ENCODE assay signal across 18 cellular contexts in genomic region chr15:95485367-95485766, GRCh38.
DNase-seq lines count a peak whose midpoint lies in the region; FAIRE-seq and TF ChIP-seq lines count a peak whose summit lies in the region.
"Had no signal": no experiment of that assay in that cellular context is flagged by ENCODE, and none has a peak within 500 bp of the region (broad histone marks: within the 10 kb centered on the region; RNA-seq: fewer than 3 reads in every experiment).

No MANE protein-coding gene starts in this region.

- H3F3A ChIP-seq in SK-N-SH (replicated peaks; ENCODE audit: insufficient read depth) = no peaks in the 10 kb centered on the region

- H3K4me1 ChIP-seq in astrocyte (ENCODE audit: insufficient read depth, low read length) (no peaks in the 10 kb centered on the region), SK-N-SH (ENCODE audit: control insufficient read depth in 1 of 2, insufficient read depth in 2 of 2, low read depth in 1 of 2, low read length in 1 of 2) (no peaks in the 10 kb centered on the region)
- H3K4me1 ChIP-seq: A549 had no signal

- H3K9me2 ChIP-seq in SK-N-SH = no peaks in the 10 kb centered on the region

- H3K27ac Mint-ChIP-seq in astrocyte (ENCODE audit: unreplicated experiment) = no peak overlapping the region
- H3K27ac Mint-ChIP-seq: CD14-positive monocyte; CD8-positive, alpha-beta T cell; IgD-negative memory B cell had no signal

- H3K79me2 ChIP-seq in astrocyte (ENCODE audit: insufficient read depth, low read length) = no peaks in the 10 kb centered on the region
- H3K79me2 ChIP-seq in SK-N-SH (ENCODE audit: insufficient read depth) = no peaks in the 10 kb centered on the region

- no peak for TF ChIP-seq RAD21 in SK-N-SH (IDR thresholded peaks at IDR 0.05; ENCODE audit: low read length)

- POLR2A ChIA-PET in SK-N-SH (lab: Yijun Ruan, JAX) = no interaction called here

- no peak for FAIRE-seq in astrocyte (lab: Jason Lieb, UNC)
- FAIRE-seq: A549, D721Med, G401.6, GM12892 had no signal

- H3K4me3 ChIP-seq in astrocyte (ENCODE audit: insufficient read depth, low read depth, low read length) = no peak overlapping the region
- no peak overlapping the region for H3K4me3 ChIP-seq in SK-N-SH (ENCODE audit: low read depth in 2 of 2, low read length in 1 of 2)
- H3K4me3 ChIP-seq: A549 had no signal

- CTCF ChIA-PET in SK-N-SH (lab: Yijun Ruan, JAX) = no interaction called here

- no peaks in the 10 kb centered on the region for H3K27me3 Mint-ChIP-seq in astrocyte (ENCODE audit: low read depth, unreplicated experiment)
- H3K27me3 Mint-ChIP-seq: IgD-negative memory B cell had no signal

- no peak overlapping the region for H3K27ac ChIP-seq in astrocyte (ENCODE audit: low read depth, low read length)
- H3K27ac ChIP-seq in SK-N-SH (ENCODE audit: low read depth in 2 of 2, low read length in 1 of 2) = no peak overlapping the region
- H3K27ac ChIP-seq: A549 had no signal

- no peak for TF ChIP-seq EP300 in SK-N-SH (IDR thresholded peaks at IDR 0.05; ENCODE audit: borderline replicate concordance in 1 of 2, low read depth in 1 of 2, low read length in 1 of 2)

- no peaks in the 10 kb centered on the region for H3K9me3 Mint-ChIP-seq in astrocyte (ENCODE audit: unreplicated experiment)

- TF ChIP-seq CTCF in astrocyte (IDR thresholded peaks at IDR 0.05; ENCODE audit: insufficient read depth, low read depth, low read length) (no peak), SK-N-SH (IDR thresholded peaks at IDR 0.05) (no peak)

- no peak overlapping the region for H3K4me2 ChIP-seq in astrocyte (ENCODE audit: low read length)
- no peak overlapping the region for H3K4me2 ChIP-seq in SK-N-SH
- H3K4me2 ChIP-seq: A549 had no signal

- H3K9me3 ChIP-seq in astrocyte (ENCODE audit: insufficient read depth, low read depth, low read length) (no peaks in the 10 kb centered on the region), SK-N-SH (no peaks in the 10 kb centered on the region)
- H3K9me3 ChIP-seq: A549 had no signal

- peaks cover 3% of the 10 kb centered on the region for H3K4me1 Mint-ChIP-seq in astrocyte (ENCODE audit: low read depth, unreplicated experiment)
- H3K4me1 Mint-ChIP-seq: CD14-positive monocyte, IgD-negative memory B cell had no signal

- no peak overlapping the region for H3K9ac ChIP-seq in astrocyte (ENCODE audit: low read length)
- H3K9ac ChIP-seq in SK-N-SH = no peak overlapping the region

- H3K36me3 Mint-ChIP-seq in astrocyte (ENCODE audit: low read depth, unreplicated experiment) = no peaks in the 10 kb centered on the region
- H3K36me3 Mint-ChIP-seq: CD14-positive monocyte; CD8-positive, alpha-beta T cell; IgD-negative memory B cell had no signal

- DNase-seq in M059J (ENCODE audit: low read depth) (peak; percentile 4), OCI-M1 (lab: John Stamatoyannopoulos, UW) (peak; percentile 41), astrocyte (ENCODE audit: low read depth) (peak; percentile 4), kidney tubule cell (ENCODE audit: low spot score) (peak; percentile 7), SK-N-SH (no peak)
- DNase-seq in stimulated activated CD4-positive, alpha-beta T cell treated with anti-CD3 and anti-CD28 coated beads, Interleukin-4, amount 100 ng/mL, for 4 hours = no peak
- DNase-seq: CD8-positive, alpha-beta T cell; COR-L47; DMS153; DMS79 treated with DMSO at 0.1 percent for 48 hours; EL; HCEC 1CT had no signal

- H2AFZ ChIP-seq in astrocyte (ENCODE audit: low read depth, low read length) (no peak overlapping the region), SK-N-SH (ENCODE audit: low read depth) (no peak overlapping the region)

- no peaks in the 10 kb centered on the region for H3K27me3 ChIP-seq in astrocyte (ENCODE audit: insufficient read depth, low read length)
- H3K27me3 ChIP-seq in SK-N-SH (ENCODE audit: insufficient read depth) = no peaks in the 10 kb centered on the region

- H4K20me1 ChIP-seq in astrocyte (ENCODE audit: insufficient read depth, low read length) (no peaks in the 10 kb centered on the region), SK-N-SH (ENCODE audit: insufficient read depth) (no peaks in the 10 kb centered on the region)

- H3K4me3 Mint-ChIP-seq in astrocyte (ENCODE audit: unreplicated experiment) = no peak overlapping the region
- H3K4me3 Mint-ChIP-seq: CD14-positive monocyte; CD8-positive, alpha-beta T cell; IgD-negative memory B cell had no signal

- H3K36me3 ChIP-seq in astrocyte (ENCODE audit: insufficient read depth, low read length) (no peaks in the 10 kb centered on the region), SK-N-SH (replicated peaks in 1 of 2; ENCODE audit: control insufficient read depth in 1 of 2, insufficient read depth in 2 of 2, low read length in 1 of 2) (no peaks in the 10 kb centered on the region)

TF ChIP-seq in SK-N-SH, 30 proteins besides CTCF, POLR2A, EP300 and RAD21 (continues in another document):
- TF ChIP-seq RFX5 (IDR thresholded peaks at IDR 0.05; ENCODE audit: low read length) (no peak), SMC3 (IDR thresholded peaks at IDR 0.05; ENCODE audit: low read depth, low read length) (no peak), MEF2A (IDR thresholded peaks at IDR 0.05; ENCODE audit: borderline replicate concordance, low read depth) (no peak), SIN3A (IDR thresholded peaks at IDR 0.05; ENCODE audit: borderline replicate concordance, low read depth, low read length) (no peak), FOSL2 (IDR thresholded peaks at IDR 0.05; ENCODE audit: borderline replicate concordance, low read depth) (no peak), EZH2phosphoT487 (IDR thresholded peaks at IDR 0.05; ENCODE audit: borderline replicate concordance, low read depth) (no peak), MXI1 (IDR thresholded peaks at IDR 0.05; ENCODE audit: low read depth, low read length) (no peak), GABPA (IDR thresholded peaks at IDR 0.05; ENCODE audit: low read depth) (no peak), TEAD4 (IDR thresholded peaks at IDR 0.05; ENCODE audit: borderline replicate concordance, insufficient read depth) (no peak), NRF1 (IDR thresholded peaks at IDR 0.05; ENCODE audit: low read depth, low read length) (no peak), ZBTB33 (IDR thresholded peaks at IDR 0.05; ENCODE audit: borderline replicate concordance, low read depth) (no peak), TCF12 (IDR thresholded peaks at IDR 0.05) (no peak), FOXJ3 (CRISPR knock-in tag; IDR thresholded peaks at IDR 0.05) (no peak), YY1 (IDR thresholded peaks at IDR 0.05; ENCODE audit: low read depth) (no peak), POLR2AphosphoS5 (IDR thresholded peaks at IDR 0.05; ENCODE audit: low read depth, low read length) (no peak), TAF1 (IDR thresholded peaks at IDR 0.05; ENCODE audit: borderline replicate concordance, low read depth, low read length) (no peak), RCOR1 (IDR thresholded peaks at IDR 0.05; ENCODE audit: low read length) (no peak)
- TF ChIP-seq, protein P1, sequence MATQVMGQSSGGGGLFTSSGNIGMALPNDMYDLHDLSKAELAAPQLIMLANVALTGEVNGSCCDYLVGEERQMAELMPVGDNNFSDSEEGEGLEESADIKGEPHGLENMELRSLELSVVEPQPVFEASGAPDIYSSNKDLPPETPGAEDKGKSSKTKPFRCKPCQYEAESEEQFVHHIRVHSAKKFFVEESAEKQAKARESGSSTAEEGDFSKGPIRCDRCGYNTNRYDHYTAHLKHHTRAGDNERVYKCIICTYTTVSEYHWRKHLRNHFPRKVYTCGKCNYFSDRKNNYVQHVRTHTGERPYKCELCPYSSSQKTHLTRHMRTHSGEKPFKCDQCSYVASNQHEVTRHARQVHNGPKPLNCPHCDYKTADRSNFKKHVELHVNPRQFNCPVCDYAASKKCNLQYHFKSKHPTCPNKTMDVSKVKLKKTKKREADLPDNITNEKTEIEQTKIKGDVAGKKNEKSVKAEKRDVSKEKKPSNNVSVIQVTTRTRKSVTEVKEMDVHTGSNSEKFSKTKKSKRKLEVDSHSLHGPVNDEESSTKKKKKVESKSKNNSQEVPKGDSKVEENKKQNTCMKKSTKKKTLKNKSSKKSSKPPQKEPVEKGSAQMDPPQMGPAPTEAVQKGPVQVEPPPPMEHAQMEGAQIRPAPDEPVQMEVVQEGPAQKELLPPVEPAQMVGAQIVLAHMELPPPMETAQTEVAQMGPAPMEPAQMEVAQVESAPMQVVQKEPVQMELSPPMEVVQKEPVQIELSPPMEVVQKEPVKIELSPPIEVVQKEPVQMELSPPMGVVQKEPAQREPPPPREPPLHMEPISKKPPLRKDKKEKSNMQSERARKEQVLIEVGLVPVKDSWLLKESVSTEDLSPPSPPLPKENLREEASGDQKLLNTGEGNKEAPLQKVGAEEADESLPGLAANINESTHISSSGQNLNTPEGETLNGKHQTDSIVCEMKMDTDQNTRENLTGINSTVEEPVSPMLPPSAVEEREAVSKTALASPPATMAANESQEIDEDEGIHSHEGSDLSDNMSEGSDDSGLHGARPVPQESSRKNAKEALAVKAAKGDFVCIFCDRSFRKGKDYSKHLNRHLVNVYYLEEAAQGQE (IDR thresholded peaks at IDR 0.05; ENCODE audit: low read depth, low read length) = no peak
- TF ChIP-seq, protein P2, sequence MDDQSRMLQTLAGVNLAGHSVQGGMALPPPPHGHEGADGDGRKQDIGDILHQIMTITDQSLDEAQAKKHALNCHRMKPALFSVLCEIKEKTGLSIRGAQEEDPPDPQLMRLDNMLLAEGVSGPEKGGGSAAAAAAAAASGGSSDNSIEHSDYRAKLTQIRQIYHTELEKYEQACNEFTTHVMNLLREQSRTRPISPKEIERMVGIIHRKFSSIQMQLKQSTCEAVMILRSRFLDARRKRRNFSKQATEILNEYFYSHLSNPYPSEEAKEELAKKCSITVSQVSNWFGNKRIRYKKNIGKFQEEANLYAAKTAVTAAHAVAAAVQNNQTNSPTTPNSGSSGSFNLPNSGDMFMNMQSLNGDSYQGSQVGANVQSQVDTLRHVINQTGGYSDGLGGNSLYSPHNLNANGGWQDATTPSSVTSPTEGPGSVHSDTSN (IDR thresholded peaks at IDR 0.05) = no peak

Comparison
In these comparisons a context has a peak if more than half of its experiments do, and no peak if none do; other contexts are left out.
1. DNase-seq: peak in M059J (single experiment), OCI-M1 (single experiment), astrocyte (single experiment) and kidney tubule cell (single experiment); none in stimulated activated CD4-positive, alpha-beta T cell treated with anti-CD3 and anti-CD28 coated beads, Interleukin-4, amount 100 ng/mL, for 4 hours (0 of 2) and SK-N-SH (single experiment).